11 cellular contexts compared by ENCODE assay signal in the genomic region with DNA sequence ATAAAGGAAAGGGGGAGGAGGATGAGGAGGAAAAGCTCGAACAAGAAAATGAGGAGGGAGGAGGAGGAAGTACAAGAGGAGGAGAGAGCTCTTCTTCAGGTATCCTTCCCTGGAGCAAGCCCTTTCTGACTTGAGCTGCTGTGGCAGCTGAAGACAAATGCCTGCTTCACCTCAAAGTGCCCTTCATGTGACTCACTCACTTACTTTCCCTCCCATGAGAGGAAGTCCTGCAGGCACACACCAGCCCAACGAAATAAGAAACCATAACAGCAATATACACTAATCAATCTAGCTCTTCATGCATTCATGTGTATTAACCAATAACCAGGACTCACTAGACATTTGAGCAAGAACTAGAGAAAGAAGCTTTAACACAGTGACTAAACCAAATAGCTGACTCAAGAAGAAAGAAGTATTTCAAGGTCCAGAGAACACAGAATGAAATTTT.
DNase-seq lines count a peak whose midpoint lies in the region; ATAC-seq and TF ChIP-seq lines count a peak whose summit lies in the region.
"Had no signal": no experiment of that assay in that cellular context is flagged by ENCODE, and none has a peak within 500 bp of the region (broad histone marks: within the 10 kb centered on the region; RNA-seq: fewer than 3 reads in every experiment).

No MANE protein-coding gene starts in this region.

- ATAC-seq in GM21360 (IDR thresholded peaks at IDR 0.05; ENCODE audit: unreplicated experiment): peak; percentile 98
- peak; percentile 91 for ATAC-seq in HG03103 (IDR thresholded peaks at IDR 0.05; ENCODE audit: low read depth, unreplicated experiment)
- ATAC-seq in left ventricle myocardium superior: no peak

- no peak for TF ChIP-seq EP300 in sigmoid colon (IDR thresholded peaks at IDR 0.05)

- H3K9me3 ChIP-seq in left ventricle myocardium inferior (replicated peaks): no peaks in the 10 kb centered on the region
- H3K9me3 ChIP-seq in sigmoid colon: no peaks in the 10 kb centered on the region

- H3K4me1 ChIP-seq in left ventricle myocardium inferior: no peaks in the 10 kb centered on the region
- H3K4me1 ChIP-seq in sigmoid colon: no peaks in the 10 kb centered on the region

- 12 to 25% methylated on average over 2 of the region's 2 CpGs for WGBS in sigmoid colon, 2 donors

- H3K27ac ChIP-seq in left ventricle myocardium inferior (replicated peaks): no peak overlapping the region
- no peak overlapping the region for H3K27ac ChIP-seq in sigmoid colon

- in situ Hi-C loops in GM13976 (cut with MboI; ENCODE audit: low sequenced_read_pairs, unreplicated experiment): no loop called here

- no peak overlapping the region for H3K4me3 ChIP-seq in left ventricle myocardium inferior
- H3K4me3 ChIP-seq in sigmoid colon: no peak overlapping the region

- TF ChIP-seq CTCF in GM13976 (IDR thresholded peaks at IDR 0.05; ENCODE audit: borderline replicate concordance, control extremely low read depth, extremely low read depth, insufficient read depth, missing control alignments): no peak
- no peak for TF ChIP-seq CTCF in left ventricle myocardium inferior (IDR thresholded peaks at IDR 0.05; ENCODE audit: borderline replicate concordance)
- TF ChIP-seq CTCF in sigmoid colon (IDR thresholded peaks at IDR 0.05): no peak

- intact Hi-C loops in left ventricle myocardium superior (cut with micrococcal nuclease): no loop called here
- intact Hi-C loops in left ventricle myocardium inferior (cut with micrococcal nuclease): no loop called here
- intact Hi-C loops in sigmoid colon (cut with DNase I): no loop called here

- no peak for TF ChIP-seq POLR2A in sigmoid colon (IDR thresholded peaks at IDR 0.05)

- no peaks in the 10 kb centered on the region for H3K36me3 ChIP-seq in left ventricle myocardium inferior
- no peaks in the 10 kb centered on the region for H3K36me3 ChIP-seq in sigmoid colon

- H3K27me3 ChIP-seq in left ventricle myocardium inferior (ENCODE audit: low read depth): no peaks in the 10 kb centered on the region
- H3K27me3 ChIP-seq in sigmoid colon: no peaks in the 10 kb centered on the region

- peak; percentile 54 for DNase-seq in GM13976 (ENCODE audit: low spot score)
- peak; percentile 23 for DNase-seq in SKM-1 treated with dmso at 0.1 percent for 144 hours (lab: John Stamatoyannopoulos, UW; ENCODE audit: unreplicated experiment)
- DNase-seq in left ventricle myocardium superior: no peak
- DNase-seq in AG20443 (ENCODE audit: low spot score): no peak
- no peak for DNase-seq in left ventricle myocardium inferior
- no peak for DNase-seq in sigmoid colon
- DNase-seq: activated naive CD4-positive, alpha-beta T cell treated with anti-CD3 and anti-CD28 coated beads, Interleukin-2, amount 50 U/mL, for 16 hours; COR-L47; KBM-7 had no signal

Comparison
In these comparisons a context has a peak if more than half of its experiments do, and no peak if none do; other contexts are left out.
1. DNase-seq: peak in GM13976 (single experiment) and SKM-1 treated with dmso at 0.1 percent for 144 hours (single experiment); none in left ventricle myocardium superior (single experiment), AG20443 (single experiment), left ventricle myocardium inferior (single experiment) and sigmoid colon (single experiment).